In the genomic region with DNA sequence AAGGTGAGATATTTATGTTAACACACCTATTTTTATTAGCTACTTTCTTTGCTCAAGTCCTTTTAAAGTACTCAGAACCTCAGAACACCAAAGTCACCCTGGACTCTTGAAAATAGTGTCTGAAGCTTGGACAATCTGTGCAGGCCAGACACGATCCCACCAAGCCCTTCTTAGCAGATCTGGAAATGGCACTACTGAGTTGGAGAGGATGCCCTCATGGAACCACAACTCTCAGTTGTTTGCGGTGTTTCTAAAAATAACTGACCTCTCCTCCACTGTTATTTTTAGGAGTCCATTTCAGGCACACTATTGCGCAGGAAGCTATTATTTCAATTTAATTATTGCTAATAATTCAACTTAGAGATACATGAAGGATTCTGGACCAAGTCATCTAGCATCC, we compare ENCODE assay signal across 20 cellular contexts.
"Had no signal": no experiment of that assay in that cellular context is flagged by ENCODE, and none has a peak within 500 bp of the region (broad histone marks: within the 10 kb centered on the region; RNA-seq: fewer than 3 reads in every experiment).

No MANE protein-coding gene starts in this region.

- H3K4me3 ChIP-seq: adrenal gland, esophagus squamous epithelium, neural progenitor cell, pancreas, suprapubic skin, transverse colon, uterus had no signal

- H3K9ac ChIP-seq: neural progenitor cell had no signal

- H3K4me2 ChIP-seq: neural progenitor cell had no signal

- H2AFZ ChIP-seq: neural progenitor cell had no signal

- ATAC-seq: effector memory CD8-positive, alpha-beta T cell; pancreas; stimulated activated naive CD8-positive, alpha-beta T cell treated with anti-CD3 and anti-CD28 coated beads, Interleukin-15, amount 100 ng/mL, for 72 hours had no signal

- H3K27ac ChIP-seq: adrenal gland, esophagus squamous epithelium, neural progenitor cell, pancreas, suprapubic skin, transverse colon, VCaP had no signal

- H3K9me3 ChIP-seq: adrenal gland, esophagus squamous epithelium, pancreas, suprapubic skin, transverse colon, uterus had no signal

- DNase-seq: activated CD4-positive, alpha-beta T cell treated with anti-CD3 and anti-CD28 coated beads, Interleukin-2, amount 50 U/mL, for 1 hour; activated CD4-positive, CD25-positive, alpha-beta regulatory T cell treated with anti-CD3 and anti-CD28 coated beads, Interleukin-2, amount 50 U/mL, for 72 hours; activated CD8-positive, alpha-beta memory T cell treated with anti-CD3 and anti-CD28 coated beads, Interleukin-2, amount 50 U/mL, for 48 hours; activated effector memory CD4-positive, alpha-beta T cell treated with anti-CD3 and anti-CD28 coated beads, Interleukin-2, amount 50 U/mL, for 16 hours; activated T-cell treated with anti-CD3 and anti-CD28 coated beads, Interleukin-2, amount 50 U/mL, for 48 hours; adrenal gland; effector memory CD8-positive, alpha-beta T cell; esophagus squamous epithelium; hippocampal formation; left cardiac atrium; pancreas; stimulated activated CD4-positive, alpha-beta T cell treated with anti-CD3 and anti-CD28 coated beads, Interleukin-2, amount 100 ng/mL, for 48 hours; stimulated activated naive CD8-positive, alpha-beta T cell treated with anti-CD3 and anti-CD28 coated beads, Interleukin-15, amount 100 ng/mL, for 72 hours; SW 1271; T-helper 2 cell; transverse colon; uterus had no signal

- H3K4me1 ChIP-seq: neural progenitor cell, pancreas, suprapubic skin, uterus had no signal

- H3K27me3 ChIP-seq: adrenal gland, esophagus squamous epithelium, neural progenitor cell, pancreas, suprapubic skin, transverse colon, uterus had no signal

- H3K36me3 ChIP-seq: neural progenitor cell, pancreas, transverse colon, uterus had no signal
